ENCODE assay signal across 27 cellular contexts in the genomic region with DNA sequence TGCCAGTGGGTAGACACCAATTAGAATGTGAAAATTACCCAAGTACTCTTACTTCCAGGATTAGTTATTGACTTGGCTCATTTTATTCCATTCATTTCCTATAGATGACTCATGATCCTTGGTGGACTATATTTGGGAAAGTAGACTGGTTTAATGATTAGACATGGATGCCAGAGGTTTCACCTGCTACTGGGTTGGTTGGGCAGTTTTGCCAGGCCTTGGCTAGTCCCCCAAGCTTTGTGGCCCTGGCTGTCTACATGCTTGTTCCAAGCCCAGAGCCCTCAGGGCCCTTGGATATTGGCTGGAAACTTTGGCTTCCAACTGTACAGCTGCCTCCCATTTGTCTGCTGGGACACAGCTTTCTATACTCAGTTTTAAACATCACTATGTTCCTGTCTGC.
DNase-seq lines count a peak whose midpoint lies in the region; ATAC-seq, FAIRE-seq and TF ChIP-seq lines count a peak whose summit lies in the region.
"Had no signal": no experiment of that assay in that cellular context is flagged by ENCODE, and none has a peak within 500 bp of the region (broad histone marks: within the 10 kb centered on the region; RNA-seq: fewer than 3 reads in every experiment).

No MANE protein-coding gene starts in this region.

- H3K36me3 Mint-ChIP-seq in endothelial cell (ENCODE audit: low read depth, unreplicated experiment) = peaks cover 48% of the 10 kb centered on the region

- no peak for ATAC-seq in HG03442 (IDR thresholded peaks at IDR 0.05; ENCODE audit: unreplicated experiment)
- ATAC-seq: GM12878, HepG2, PC-3 had no signal

- in situ Hi-C loops in ACHN (cut with HindIII; ENCODE audit: low pct_ligation_motif_present, low pct_unique_long_range_greater_than_20kb, low sequenced_read_pairs) = no loop called here

- no peak for TF ChIP-seq CTCF in endothelial cell (IDR thresholded peaks at IDR 0.05; ENCODE audit: unreplicated experiment)

- DNase-seq in ACHN (peak; percentile 3), HTR-8/SVneo (ENCODE audit: insufficient read length, low spot score) (no peak), endothelial cell (ENCODE audit: low spot score) (no peak), kidney tubule cell (ENCODE audit: low spot score) (peak; percentile 87), NCI-H226 (no peak), DMS53 treated with DMSO at 0.1 percent for 48 hours (lab: John Stamatoyannopoulos, UW; ENCODE audit: unreplicated experiment) (no peak), cortex of kidney (lab: John Stamatoyannopoulos, UW) (no peak)
- DNase-seq: DMS53; EL; GDM1; HCEC 1CT; Karpas-422; MV-4-11; NCI-H1105; NCI-H1436 treated with DMSO at 0.1 percent for 48 hours; NCI-H187 treated with DMSO at 0.1 percent for 48 hours; NCI-H2107; NCI-H446 treated with DMSO at 0.1 percent for 48 hours; NCI-H526; NCI-H82; NK-92 treated with Interleukin-12 subunit alpha and Interleukin-12 subunit beta, amount 100 ng/mL, for 24 hours; PC-3; Right ventricle myocardium superior had no signal

- FAIRE-seq in HTR-8/SVneo (lab: Jason Lieb, UNC) = peak; percentile 69
- FAIRE-seq: GM12878, H1, HepG2 had no signal

- H3K4me3 Mint-ChIP-seq in endothelial cell (ENCODE audit: unreplicated experiment) = peak overlapping the region; percentile 79

- H3K4me1 Mint-ChIP-seq in endothelial cell (ENCODE audit: unreplicated experiment) = no peaks in the 10 kb centered on the region

- H3K9me3 Mint-ChIP-seq in endothelial cell (ENCODE audit: unreplicated experiment) = no peaks in the 10 kb centered on the region

- no peaks in the 10 kb centered on the region for H3K27me3 Mint-ChIP-seq in endothelial cell (ENCODE audit: unreplicated experiment)

- no peak overlapping the region for H3K27ac Mint-ChIP-seq in endothelial cell (ENCODE audit: unreplicated experiment)

Comparison
In these comparisons a context has a peak if more than half of its experiments do, and no peak if none do; other contexts are left out.
1. DNase-seq: peak in ACHN (single experiment) and kidney tubule cell (single experiment); none in HTR-8/SVneo (single experiment), endothelial cell (single experiment), NCI-H226 (single experiment), DMS53 treated with DMSO at 0.1 percent for 48 hours (single experiment) and cortex of kidney (single experiment).